ENCODE assay signal across 8 cellular contexts in genomic region chr10:97713351-97713827, GRCh38. TPM values are rescaled to one million over a fixed set of nuclear protein-coding genes. Genes with fewer than 3 reads are reported as not detected.
DNase-seq lines count a peak whose midpoint lies in the region; ATAC-seq, FAIRE-seq and TF ChIP-seq lines count a peak whose summit lies in the region.

Gene MARVELD1 (plus strand): TSS chr10:97713730. CDS start chr10:97713877, 147 bp downstream.

- no peaks in the 10 kb centered on the region for H4K20me1 ChIP-seq in endothelial cell of umbilical vein (replicated peaks; ENCODE audit: control insufficient read depth, extremely low read depth, insufficient read depth, low read length)

- no peak for TF ChIP-seq CTCF in endothelial cell of umbilical vein (IDR thresholded peaks at IDR 0.05; ENCODE audit: extremely low read depth in 1 of 2, insufficient read depth in 1 of 2, low read depth in 1 of 2, low read length in 2 of 2)
- TF ChIP-seq CTCF in upper lobe of left lung (IDR thresholded peaks at IDR 0.05) = no peak

- no peak for TF ChIP-seq RAD21 in Ishikawa (IDR thresholded peaks at IDR 0.05; ENCODE audit: low read depth)

- H3K79me2 ChIP-seq in endothelial cell of umbilical vein (ENCODE audit: control insufficient read depth, insufficient read depth, low read length) = peaks cover 34% of the 10 kb centered on the region

- H3K9me3 ChIP-seq in endothelial cell of umbilical vein (replicated peaks; ENCODE audit: control insufficient read depth, insufficient read depth, low read length) (no peaks in the 10 kb centered on the region), mucosa of rectum (ENCODE audit: control insufficient read depth in 2 of 2, low read length in 2 of 2) (no peaks in the 10 kb centered on the region), upper lobe of left lung (no peaks in the 10 kb centered on the region)

- peak in 1 of 2 donors; percentile 42 for ATAC-seq in upper lobe of left lung (ENCODE audit: low FRiP score in 2 of 2)
- ATAC-seq in HG03460 (IDR thresholded peaks at IDR 0.05; ENCODE audit: unreplicated experiment) = no peak

- no TSS peak for BruUV-seq in endothelial cell of umbilical vein (replicated peaks; lab: Mats Ljungman, UMichigan)

- peak within 1 kb of the TSS; percentile 81 for H3K4me2 ChIP-seq in endothelial cell of umbilical vein (ENCODE audit: insufficient read depth, low read length)

- TF ChIP-seq EP300 in Ishikawa (IDR thresholded peaks at IDR 0.05; ENCODE audit: borderline replicate concordance) (no peak), upper lobe of left lung (IDR thresholded peaks at IDR 0.05) (no peak)

- CTCF ChIA-PET in endothelial cell of umbilical vein (lab: Charles Lee) = interaction anchor here (1.1 to 18.5 kb wide), 8 partner anchors 9 to 37 kb away, joined by 3 to 863 read pairs (median 5); partner anchors contain the start of genes AVPI1 and ZFYVE27

- peak within 1 kb of the TSS; percentile 39 for H3K27ac ChIP-seq in endothelial cell of umbilical vein (ENCODE audit: insufficient read depth, low read depth, low read length)
- peak within 1 kb of the TSS; percentile 93 to 95 for H3K27ac ChIP-seq in mucosa of rectum (ENCODE audit: low read depth in 2 of 2, low read length in 2 of 2)
- H3K27ac ChIP-seq in upper lobe of left lung = peak within 1 kb of the TSS; percentile 90 to 97 (median 94)

- peak within 1 kb of the TSS; percentile 61 for H2AFZ ChIP-seq in endothelial cell of umbilical vein (ENCODE audit: low read depth, low read length)

- peak; percentile 80 for FAIRE-seq in endothelial cell of umbilical vein (lab: Jason Lieb, UNC)

- dilution Hi-C loops in endothelial cell of umbilical vein (cut with MboI; ENCODE audit: extremely low pct_ligation_motif_present, low sequenced_read_pairs) = no loop called here

- intact Hi-C loops in endothelial cell of umbilical vein (cut with micrococcal nuclease) = loop anchor here (1.0 kb wide), 1 partner anchor 26 kb away; the partner anchor contains the start of gene AVPI1

- peak within 1 kb of the TSS; percentile 62 for H3K9ac ChIP-seq in endothelial cell of umbilical vein (replicated peaks; ENCODE audit: extremely low read depth, insufficient read depth, low read length)
- peak within 1 kb of the TSS; percentile 74 to 80 for H3K9ac ChIP-seq in mucosa of rectum (ENCODE audit: low read depth in 1 of 2, low read length in 2 of 2)

- H3K4me3 ChIP-seq in endothelial cell of umbilical vein (replicated peaks in 1 of 3; ENCODE audit: insufficient read depth in 1 of 3, low read depth in 1 of 3, low read length in 3 of 3) (peak within 1 kb of the TSS; percentile 14 to 62 (median 28)), mucosa of rectum (ENCODE audit: low read length in 2 of 2) (peak within 1 kb of the TSS; percentile 76 to 77), upper lobe of left lung (peak within 1 kb of the TSS; percentile 42 to 72 (median 60))

- peaks cover 22% of the 10 kb centered on the region for H3K4me1 ChIP-seq in endothelial cell of umbilical vein (ENCODE audit: control insufficient read depth, extremely low read depth, insufficient read depth, low read length)
- H3K4me1 ChIP-seq in mucosa of rectum (ENCODE audit: control insufficient read depth in 2 of 2, insufficient read depth in 2 of 2, low read length in 2 of 2) = peaks cover 34 to 38% of the 10 kb centered on the region in 2 donors
- H3K4me1 ChIP-seq in upper lobe of left lung = peaks cover 52 to 55% (median 54%) of the 10 kb centered on the region in 4 donors

- H3K27me3 ChIP-seq in endothelial cell of umbilical vein (ENCODE audit: control insufficient read depth in 2 of 2, insufficient read depth in 2 of 2, low read length in 2 of 2) (no peaks in the 10 kb centered on the region), mucosa of rectum (ENCODE audit: control insufficient read depth in 2 of 2, insufficient read depth in 2 of 2, low read length in 2 of 2) (no peaks in the 10 kb centered on the region), upper lobe of left lung (no peaks in the 10 kb centered on the region)

- no peaks in the 10 kb centered on the region for H3K9me1 ChIP-seq in endothelial cell of umbilical vein (replicated peaks; ENCODE audit: control insufficient read depth, extremely low read depth, insufficient read depth, low read length)

- peaks cover 0 to 10% of the 10 kb centered on the region in 2 experiments for H3K36me3 ChIP-seq in endothelial cell of umbilical vein (ENCODE audit: control insufficient read depth in 2 of 2, extremely low read depth in 1 of 2, insufficient read depth in 2 of 2, low read length in 2 of 2)
- peaks cover 7 to 11% of the 10 kb centered on the region in 2 donors for H3K36me3 ChIP-seq in mucosa of rectum (ENCODE audit: control insufficient read depth in 2 of 2, insufficient read depth in 2 of 2, low read length in 2 of 2)
- H3K36me3 ChIP-seq in upper lobe of left lung = peaks cover 0 to 10% (median 4%) of the 10 kb centered on the region in 4 donors

- 2 to 9% methylated on average over 31 to 36 of the region's 38 CpGs for WGBS in upper lobe of left lung, 2 donors

- DNase-seq in NCI-H524 (lab: John Stamatoyannopoulos, UW) (peak; percentile 29 to 43), NCI-H524 treated with DMSO at 0.1 percent for 48 hours (lab: John Stamatoyannopoulos, UW) (no peak), T1000 (lab: John Stamatoyannopoulos, UW) (peak; percentile 48), endothelial cell of umbilical vein (ENCODE audit: low read depth, low spot score) (peak; percentile 54), upper lobe of left lung (peak; percentile 42 to 88)

- POLR2A ChIA-PET in endothelial cell of umbilical vein (lab: Charles Lee) = interaction anchor here (0.6 kb wide), 1 partner anchor 20 kb away, joined by 3 read pairs; no protein-coding TSS in a partner anchor

- peak; percentile 95 for TF ChIP-seq POLR2A in endothelial cell of umbilical vein (IDR thresholded peaks at IDR 0.05; ENCODE audit: low read depth, low read length)
- no peak for TF ChIP-seq POLR2A in upper lobe of left lung (IDR thresholded peaks at IDR 0.05)

TF ChIP-seq in Ishikawa, 13 proteins besides CTCF, POLR2A, EP300 and RAD21 (continues in another document):
- TF ChIP-seq TAF1 (IDR thresholded peaks at IDR 0.05; ENCODE audit: low read depth) = peak; percentile 16; the same call in 1 of the 2 replicates

TF ChIP-seq in endothelial cell of umbilical vein, 7 proteins besides CTCF, POLR2A, EP300 and RAD21:
- TF ChIP-seq EZH2 (IDR thresholded peaks at IDR 0.05; ENCODE audit: borderline replicate concordance, low read depth, low read length, severe bottlenecking) = no peak
- no peak for TF ChIP-seq MYC (IDR thresholded peaks at IDR 0.05; ENCODE audit: low read depth, low read length)
- no peak for TF ChIP-seq JUN (IDR thresholded peaks at IDR 0.05; ENCODE audit: borderline replicate concordance, insufficient read depth, insufficient read length, low read depth)
- TF ChIP-seq POLR2AphosphoS5 (IDR thresholded peaks at IDR 0.05; ENCODE audit: insufficient read depth, low read depth, low read length) = peak; percentile 93

RNA-seq across cellular contexts. Expression of gene MARVELD1, which starts in this region (rescaled TPM):
- total RNA-seq in endothelial cell of umbilical vein (69.5 and 78.3 TPM in 2 replicates), upper lobe of left lung (10 to 100 TPM; 18.2 to 62.7 (median 31.8) TPM)
- polyA plus RNA-seq in endothelial cell of umbilical vein = 67.3 and 72.5 TPM in 2 replicates
- polyA plus RNA-seq in endothelial cell of umbilical vein (2011; cell fraction: cytosol; rRNA removed) = 74.6 and 74.8 TPM in 2 replicates
- polyA plus RNA-seq in endothelial cell of umbilical vein (2011; cell fraction: nucleus; rRNA removed) = 29.7 and 30.0 TPM in 2 replicates
- 82.4 and 98.3 TPM in 2 replicates for polyA plus RNA-seq in endothelial cell of umbilical vein (2012)
- polyA minus RNA-seq in endothelial cell of umbilical vein = 36.6 and 38.0 TPM in 2 replicates
- 23.0 TPM for polyA minus RNA-seq in endothelial cell of umbilical vein (2011; cell fraction: cytosol; rRNA and poly(A)+ RNA removed)
- 16.4 and 17.7 TPM in 2 replicates for polyA minus RNA-seq in endothelial cell of umbilical vein (2011; cell fraction: nucleus; rRNA and poly(A)+ RNA removed)

Comparison
In these comparisons a context has a peak if more than half of its experiments do, and no peak if none do; other contexts are left out.
1. H3K27ac ChIP-seq: peak in every context shown above with its lines; median percentile 94 in mucosa of rectum; 94 in upper lobe of left lung; 39 in endothelial cell of umbilical vein.